8 cellular contexts compared by ENCODE assay signal in the genomic region with DNA sequence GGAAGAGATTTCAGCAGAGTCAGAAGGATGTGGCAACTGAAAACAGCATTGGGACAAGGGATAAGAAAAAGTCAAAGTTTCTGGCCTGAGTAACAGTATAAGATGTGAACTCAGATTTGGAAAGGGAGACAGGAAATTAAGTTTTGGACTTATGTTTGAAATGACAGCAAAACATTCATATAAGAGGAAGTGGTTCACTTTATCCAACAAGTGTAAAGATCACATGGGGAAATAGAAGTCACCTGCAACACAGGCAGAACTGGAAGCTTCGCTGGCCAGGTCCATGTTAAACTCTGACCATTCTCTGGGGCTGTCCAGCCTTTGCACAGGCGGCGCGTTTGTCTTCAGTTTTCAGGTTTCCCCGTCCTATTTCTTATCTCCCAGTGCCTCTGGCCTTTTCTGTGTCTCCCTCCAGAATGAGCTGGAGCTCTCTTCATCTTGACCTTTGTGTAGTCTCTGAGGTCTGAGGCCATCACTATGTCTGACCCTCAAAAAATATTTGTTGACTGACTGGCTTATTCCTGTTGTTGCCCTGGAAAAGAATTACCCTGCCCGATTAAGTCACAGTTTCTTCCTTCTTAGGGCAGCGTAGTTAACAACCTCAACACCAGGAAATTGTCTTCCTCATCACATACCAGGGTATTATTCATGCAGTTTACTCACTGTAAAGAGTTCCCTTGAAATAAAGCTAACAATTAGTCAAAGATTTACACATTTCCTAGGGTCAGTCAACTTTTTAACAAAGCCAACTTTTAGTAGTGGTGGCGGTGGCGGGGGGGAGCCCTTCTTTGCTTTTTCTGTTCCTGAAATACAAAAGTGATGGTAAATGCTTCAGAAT. TPM values are rescaled to one million over a fixed set of nuclear protein-coding genes. Genes with fewer than 3 reads are reported as not detected.
DNase-seq lines count a peak whose midpoint lies in the region; ATAC-seq and TF ChIP-seq lines count a peak whose summit lies in the region.

No MANE protein-coding gene starts in this region.

- H3K4me1 ChIP-seq in parathyroid adenoma = no peaks in the 10 kb centered on the region

- H3K36me3 Mint-ChIP-seq in HFFc6 (ENCODE audit: low read depth) = peaks cover 11% of the 10 kb centered on the region; the same call in 1 of the 2 replicates
- peaks cover 15% of the 10 kb centered on the region for H3K36me3 Mint-ChIP-seq in activated CD4-positive, alpha-beta T cell treated with anti-CD3 and anti-CD28 coated beads, Interleukin-2, amount 10 ng/mL, durations not matched to agents 24 days and 14 days (ENCODE audit: low read depth)

- H3K27me3 Mint-ChIP-seq in HFFc6 (ENCODE audit: insufficient read depth) = no peaks in the 10 kb centered on the region
- peaks cover 2% of the 10 kb centered on the region for H3K27me3 Mint-ChIP-seq in activated CD4-positive, alpha-beta T cell treated with anti-CD3 and anti-CD28 coated beads, Interleukin-2, amount 10 ng/mL, durations not matched to agents 24 days and 14 days

- intact Hi-C loops in activated CD4-positive, alpha-beta T cell treated with anti-CD3 and anti-CD28 coated beads, Interleukin-2, amount 10 ng/mL, durations not matched to agents 24 days and 14 days (cut with micrococcal nuclease) = loop anchor here (1.0 to 5.0 kb wide), 4 partner anchors 45 to 392 kb away; partner anchors contain the start of gene ATP1B3

- no peak overlapping the region for H3K9ac ChIP-seq in parathyroid adenoma

- peak overlapping the region; percentile 89 for H3K4me3 Mint-ChIP-seq in HFFc6
- H3K4me3 Mint-ChIP-seq in activated CD4-positive, alpha-beta T cell treated with anti-CD3 and anti-CD28 coated beads, Interleukin-2, amount 10 ng/mL, durations not matched to agents 24 days and 14 days = peak overlapping the region; percentile 65

- H3K9me3 ChIP-seq in parathyroid adenoma (ENCODE audit: control insufficient read depth, low read length) = no peaks in the 10 kb centered on the region

- H3K9me3 Mint-ChIP-seq in HFFc6 = no peaks in the 10 kb centered on the region
- peaks cover 4% of the 10 kb centered on the region for H3K9me3 Mint-ChIP-seq in activated CD4-positive, alpha-beta T cell treated with anti-CD3 and anti-CD28 coated beads, Interleukin-2, amount 10 ng/mL, durations not matched to agents 24 days and 14 days

- H3K27ac ChIP-seq in parathyroid adenoma = no peak overlapping the region

- peak overlapping the region; percentile 92 for H3K27ac Mint-ChIP-seq in HFFc6
- peak overlapping the region; percentile 78 for H3K27ac Mint-ChIP-seq in activated CD4-positive, alpha-beta T cell treated with anti-CD3 and anti-CD28 coated beads, Interleukin-2, amount 10 ng/mL, durations not matched to agents 24 days and 14 days

- no peak for ATAC-seq in GM19395 (IDR thresholded peaks at IDR 0.05; ENCODE audit: unreplicated experiment)

- TF ChIP-seq CTCF in HFFc6 (IDR thresholded peaks at IDR 0.05) (no peak), fibroblast of pulmonary artery (IDR thresholded peaks at IDR 0.05; ENCODE audit: low read length, missing control alignments) (no peak), parathyroid adenoma (IDR thresholded peaks at IDR 0.05) (no peak)

- no peaks in the 10 kb centered on the region for H3K36me3 ChIP-seq in parathyroid adenoma (ENCODE audit: control insufficient read depth, insufficient read depth, low read length)

- H3K27me3 ChIP-seq in parathyroid adenoma (ENCODE audit: control insufficient read depth, insufficient read depth, low read length) = no peaks in the 10 kb centered on the region

- H3K4me3 ChIP-seq in fibroblast of pulmonary artery (replicated peaks; ENCODE audit: low read depth, low read length) (peak overlapping the region; percentile 53), parathyroid adenoma (ENCODE audit: low read depth, low read length) (no peak overlapping the region)

- H3K4me2 ChIP-seq in parathyroid adenoma (ENCODE audit: low read length) = no peak overlapping the region

- peaks cover 22% of the 10 kb centered on the region for H3K79me2 ChIP-seq in parathyroid adenoma

- in situ Hi-C loops in ACHN (cut with HindIII; ENCODE audit: low pct_ligation_motif_present, low pct_unique_long_range_greater_than_20kb, low sequenced_read_pairs) = no loop called here

- DNase-seq in ACHN (peak; percentile 71), HFFc6 (peak; percentile 77), fibroblast of pulmonary artery (ENCODE audit: low read depth) (peak; percentile 67), occipital lobe (lab: John Stamatoyannopoulos, UW) (no peak), GOT3 (lab: John Stamatoyannopoulos, UW) (no peak)
- peak; percentile 69 for DNase-seq in activated CD4-positive, alpha-beta T cell treated with anti-CD3 and anti-CD28 coated beads, Interleukin-2, amount 10 ng/mL, durations not matched to agents 24 days and 14 days

- peak overlapping the region; percentile 91 for H2AFZ ChIP-seq in parathyroid adenoma

- peaks cover 75% of the 10 kb centered on the region for H3K4me1 Mint-ChIP-seq in HFFc6 (ENCODE audit: low read depth)
- H3K4me1 Mint-ChIP-seq in activated CD4-positive, alpha-beta T cell treated with anti-CD3 and anti-CD28 coated beads, Interleukin-2, amount 10 ng/mL, durations not matched to agents 24 days and 14 days = peaks cover 53% of the 10 kb centered on the region

RNA-seq across cellular contexts. Expression of gene RASA2, which starts 1.0 kb away (rescaled TPM):
- total RNA-seq in HFFc6 (2021; fragmentation: NEBNext Ultra II Directional; extraction: Animal tissue kit (Norgen Biotek cat#: 25700)) = 10 to 100 TPM; 12.6 to 17.7 (median 14.5) TPM
- total RNA-seq in activated CD4-positive, alpha-beta T cell treated with anti-CD3 and anti-CD28 coated beads, Interleukin-2, amount 10 ng/mL, durations not matched to agents 24 days and 14 days = 28.0 and 30.2 TPM in 2 replicates
- total RNA-seq in occipital lobe = 39.3 TPM

Comparison
In these comparisons a context has a peak if more than half of its experiments do, and no peak if none do; other contexts are left out.
1. DNase-seq: peak in ACHN (single experiment), HFFc6 (single experiment), activated CD4-positive, alpha-beta T cell treated with anti-CD3 and anti-CD28 coated beads, Interleukin-2, amount 10 ng/mL, durations not matched to agents 24 days and 14 days (single experiment) and fibroblast of pulmonary artery (single experiment); none in occipital lobe (single experiment) and GOT3 (single experiment).